In genomic region chr20:55322745-55323144, GRCh38 we compare ENCODE assay signal across 13 cellular contexts.
"Had no signal": no experiment of that assay in that cellular context is flagged by ENCODE, and none has a peak within 500 bp of the region (broad histone marks: within the 10 kb centered on the region; RNA-seq: fewer than 3 reads in every experiment).

No MANE protein-coding gene starts in this region.

- H3K27me3 ChIP-seq: colonic mucosa, esophagus muscularis mucosa, esophagus squamous epithelium, foreskin keratinocyte, gastrocnemius medialis, gastroesophageal sphincter, heart left ventricle, heart right ventricle had no signal

- ATAC-seq: effector memory CD8-positive, alpha-beta T cell; esophagus mucosa; foreskin keratinocyte; gastrocnemius medialis; gastroesophageal sphincter; heart left ventricle; heart right ventricle had no signal

- H3K4me3 ChIP-seq: colonic mucosa, coronary artery, dorsolateral prefrontal cortex, esophagus muscularis mucosa, esophagus squamous epithelium, gastrocnemius medialis, gastroesophageal sphincter, heart left ventricle, heart right ventricle had no signal

- H3K9me3 ChIP-seq: colonic mucosa, esophagus muscularis mucosa, esophagus squamous epithelium, gastrocnemius medialis, gastroesophageal sphincter, heart left ventricle had no signal

- H3K27ac ChIP-seq: colonic mucosa, coronary artery, dorsolateral prefrontal cortex, epithelial cell of prostate, esophagus muscularis mucosa, esophagus squamous epithelium, foreskin keratinocyte, gastrocnemius medialis, gastroesophageal sphincter, heart left ventricle, heart right ventricle had no signal

- H3K36me3 ChIP-seq: colonic mucosa, esophagus muscularis mucosa, esophagus squamous epithelium, gastrocnemius medialis, gastroesophageal sphincter, heart left ventricle, heart right ventricle had no signal
